Comparison of ENCODE assay signal across 15 cellular contexts in the genomic region with DNA sequence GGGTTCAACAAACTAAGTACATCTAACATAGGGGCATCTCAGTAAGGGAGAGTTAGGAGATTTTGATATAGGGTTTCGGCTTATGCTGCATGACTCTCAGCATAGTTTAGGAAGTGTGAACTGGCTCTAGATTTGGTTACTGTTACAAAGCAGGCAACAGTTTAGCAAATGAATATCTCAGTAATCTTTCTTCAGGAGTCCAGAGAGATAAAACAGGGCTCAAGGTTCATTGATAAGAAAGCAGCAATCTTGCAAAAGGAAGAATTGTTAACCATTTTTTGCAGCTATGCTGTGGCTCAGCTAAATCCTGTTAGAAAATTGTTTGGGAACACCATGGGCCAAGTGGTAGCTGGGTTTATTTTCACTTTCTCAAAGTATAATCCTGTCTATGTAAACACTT.
DNase-seq lines count a peak whose midpoint lies in the region; ATAC-seq, FAIRE-seq and TF ChIP-seq lines count a peak whose summit lies in the region.
"Had no signal": no experiment of that assay in that cellular context is flagged by ENCODE, and none has a peak within 500 bp of the region (broad histone marks: within the 10 kb centered on the region; RNA-seq: fewer than 3 reads in every experiment).

No MANE protein-coding gene starts in this region.

- DNase-seq in GM23338 (ENCODE audit: low spot score) (no peak), H1 (ENCODE audit: low read depth in 1 of 2, low spot score in 2 of 2) (no peak), mesendoderm (peak; percentile 36), smooth muscle cell (lab: John Stamatoyannopoulos, UW; ENCODE audit: unreplicated experiment) (no peak), medulla oblongata (ENCODE audit: extremely low spot score) (no peak), middle frontal gyrus (ENCODE audit: extremely low spot score, low spot score) (no peak)
- DNase-seq in activated T-cell treated with anti-CD3 and anti-CD28 coated beads, Interleukin-2, amount 50 U/mL, for 1 hour, result no peak
- DNase-seq: CD8-positive, alpha-beta T cell; GM23248; H9 had no signal

- peaks cover 15% of the 10 kb centered on the region for H3K4me1 Mint-ChIP-seq in GM23338
- H3K4me1 Mint-ChIP-seq: B cell had no signal

- no peak for TF ChIP-seq POLR2A in H1 (IDR thresholded peaks at IDR 0.05; ENCODE audit: control extremely low read depth in 1 of 2, low read depth in 2 of 2, low read length in 2 of 2)

- no peak overlapping the region for H3K4me3 Mint-ChIP-seq in GM23338
- H3K4me3 Mint-ChIP-seq: B cell; CD8-positive, alpha-beta T cell; H9 had no signal

- H3K18ac ChIP-seq in H1 (ENCODE audit: extremely low read depth, low read length) (no peak overlapping the region), mesendoderm (ENCODE audit: low read length) (no peak overlapping the region)

- no peak overlapping the region for H3K14ac ChIP-seq in H1 (ENCODE audit: insufficient read length)

- FAIRE-seq in H1 (lab: Jason Lieb, UNC), result no peak
- FAIRE-seq: G401.6, GM12891, GM19239 had no signal

- H4K8ac ChIP-seq in H1 (ENCODE audit: extremely low read depth, insufficient read depth, low read length) (no peak overlapping the region), mesendoderm (ENCODE audit: low read depth, low read length) (no peak overlapping the region)

- H3K36me3 Mint-ChIP-seq in GM23338 (ENCODE audit: low read depth), result no peaks in the 10 kb centered on the region
- H3K36me3 Mint-ChIP-seq: CD8-positive, alpha-beta T cell had no signal

- H3K4me3 ChIP-seq in GM23338, result no peak overlapping the region
- H3K4me3 ChIP-seq in H1 (ENCODE audit: extremely low read depth in 1 of 4, insufficient read depth in 2 of 4, low read depth in 3 of 4, low read length in 4 of 4), result no peak overlapping the region
- no peak overlapping the region for H3K4me3 ChIP-seq in mesendoderm (ENCODE audit: low read length)
- peak overlapping the region; percentile 0 for H3K4me3 ChIP-seq in smooth muscle cell
- H3K4me3 ChIP-seq: BLaER1 treated with 17β-estradiol and CSF1 and Interleukin-3, amounts not matched to agents 10 nM and 100 nM; GM23248 had no signal

- peaks cover 4% of the 10 kb centered on the region; the same call in 1 of the 2 replicates for H3K4me1 ChIP-seq in GM23338 (ENCODE audit: insufficient read depth)
- peaks cover 0 to 6% (median 2%) of the 10 kb centered on the region in 4 experiments; a peak in 1 of 7 replicates for H3K4me1 ChIP-seq in H1 (replicated peaks in 1 of 4; ENCODE audit: control insufficient read depth in 3 of 4, insufficient read depth in 4 of 4, low read length in 3 of 4)
- H3K4me1 ChIP-seq in mesendoderm (ENCODE audit: control insufficient read depth, low read depth, low read length), result no peaks in the 10 kb centered on the region
- peaks cover 12% of the 10 kb centered on the region for H3K4me1 ChIP-seq in smooth muscle cell (ENCODE audit: low read depth)
- H3K4me1 ChIP-seq: BLaER1 treated with 17β-estradiol and CSF1 and Interleukin-3, amounts not matched to agents 10 nM and 100 nM had no signal

- ATAC-seq in GM23338, result no peak
- ATAC-seq: CD8-positive, alpha-beta T cell had no signal

- H3K79me2 ChIP-seq in GM23338 (replicated peaks; ENCODE audit: insufficient read depth) (no peaks in the 10 kb centered on the region), H1 (ENCODE audit: control insufficient read depth in 1 of 2, insufficient read depth in 2 of 2, low read length in 2 of 2) (no peaks in the 10 kb centered on the region), mesendoderm (ENCODE audit: control insufficient read depth, insufficient read depth, low read length) (no peaks in the 10 kb centered on the region), smooth muscle cell (ENCODE audit: low read depth) (no peaks in the 10 kb centered on the region)

- no peak overlapping the region for H2BK12ac ChIP-seq in H1 (ENCODE audit: low read depth, low read length)

- H3K9ac ChIP-seq in H1 (replicated peaks in 1 of 4; ENCODE audit: extremely low read depth in 1 of 4, low read depth in 3 of 4, low read length in 3 of 4) (no peak overlapping the region), mesendoderm (ENCODE audit: low read length) (no peak overlapping the region), smooth muscle cell (ENCODE audit: low read depth) (no peak overlapping the region)
- H3K9ac ChIP-seq: BLaER1 treated with 17β-estradiol and CSF1 and Interleukin-3, amounts not matched to agents 10 nM and 100 nM; GM23248 had no signal

- no peaks in the 10 kb centered on the region for H3K9me2 ChIP-seq in GM23338 (ENCODE audit: insufficient read depth)

- no peak overlapping the region for H4K91ac ChIP-seq in H1 (replicated peaks; ENCODE audit: insufficient read length, low read length)

- H4K20me1 ChIP-seq in GM23338 (replicated peaks; ENCODE audit: insufficient read depth) (no peaks in the 10 kb centered on the region), H1 (replicated peaks in 1 of 2; ENCODE audit: control insufficient read depth in 1 of 2, insufficient read depth in 2 of 2, low read length in 2 of 2) (no peaks in the 10 kb centered on the region), smooth muscle cell (ENCODE audit: low read depth) (no peaks in the 10 kb centered on the region)
- H4K20me1 ChIP-seq: BLaER1 treated with 17β-estradiol and CSF1 and Interleukin-3, amounts not matched to agents 10 nM and 100 nM had no signal

- no peak overlapping the region for H3K4me2 ChIP-seq in GM23338
- no peak overlapping the region for H3K4me2 ChIP-seq in H1 (ENCODE audit: insufficient read depth in 1 of 2, low read depth in 2 of 2, low read length in 2 of 2)
- H3K4me2 ChIP-seq in mesendoderm (ENCODE audit: low read length), result no peak overlapping the region
- no peak overlapping the region for H3K4me2 ChIP-seq in smooth muscle cell
- H3K4me2 ChIP-seq: BLaER1 treated with 17β-estradiol and CSF1 and Interleukin-3, amounts not matched to agents 10 nM and 100 nM had no signal

- H3K23ac ChIP-seq in H1 (ENCODE audit: insufficient read length) (no peak overlapping the region), mesendoderm (ENCODE audit: low read length) (no peak overlapping the region)

- H2BK5ac ChIP-seq in H1 (ENCODE audit: low read depth, low read length), result no peak overlapping the region
- no peak overlapping the region for H2BK5ac ChIP-seq in mesendoderm (ENCODE audit: low read length)

- H3K27me3 ChIP-seq in GM23338 (ENCODE audit: insufficient read depth) (no peaks in the 10 kb centered on the region), H1 (replicated peaks in 1 of 4; ENCODE audit: control insufficient read depth in 3 of 4, extremely low read depth in 1 of 4, insufficient read depth in 3 of 4, low read length in 3 of 4) (no peaks in the 10 kb centered on the region), mesendoderm (ENCODE audit: insufficient read depth, low read length, poor library complexity) (no peaks in the 10 kb centered on the region), smooth muscle cell (ENCODE audit: low read depth) (no peaks in the 10 kb centered on the region)
- H3K27me3 ChIP-seq: BLaER1 treated with 17β-estradiol and CSF1 and Interleukin-3, amounts not matched to agents 10 nM and 100 nM had no signal

- H3K79me1 ChIP-seq in H1 (ENCODE audit: low read depth, low read length) (no peaks in the 10 kb centered on the region), mesendoderm (ENCODE audit: low read length) (no peaks in the 10 kb centered on the region)

- POLR2A ChIA-PET in H1 (lab: Charles Lee; ENCODE audit: partially characterized antibody), result no interaction called here

- CTCF ChIA-PET in H1 (lab: Charles Lee; ENCODE audit: partially characterized antibody), result interaction anchor here (0.6 kb wide), 1 partner anchor 143 kb away, joined by 3 read pairs; no protein-coding TSS in a partner anchor

- H3K27ac ChIP-seq in GM23338 (ENCODE audit: low read depth) (no peak overlapping the region), H1 (ENCODE audit: low read depth, low read length) (no peak overlapping the region), mesendoderm (ENCODE audit: low read depth, low read length) (no peak overlapping the region), smooth muscle cell (ENCODE audit: low read depth) (no peak overlapping the region)
- H3K27ac ChIP-seq: BLaER1 treated with 17β-estradiol and CSF1 and Interleukin-3, amounts not matched to agents 10 nM and 100 nM; GM23248 had no signal

- no peak overlapping the region for H3K27ac Mint-ChIP-seq in GM23338
- H3K27ac Mint-ChIP-seq: B cell; CD8-positive, alpha-beta T cell had no signal

- no peaks in the 10 kb centered on the region for H3K27me3 Mint-ChIP-seq in GM23338 (ENCODE audit: insufficient read depth, low read depth, poor library complexity)
- H3K27me3 Mint-ChIP-seq: B cell had no signal

- H4K5ac ChIP-seq in H1 (ENCODE audit: insufficient read length, low read depth, low read length) (no peak overlapping the region), mesendoderm (ENCODE audit: low read length) (no peak overlapping the region)

- H3K23me2 ChIP-seq in H1 (ENCODE audit: low read depth, low read length), result no peaks in the 10 kb centered on the region

- no peaks in the 10 kb centered on the region for H3K9me3 Mint-ChIP-seq in GM23338
- H3K9me3 Mint-ChIP-seq: H9 had no signal

- H2AFZ ChIP-seq in GM23338 (peak overlapping the region; percentile 43; the same call in 1 of the 2 replicates), H1 (ENCODE audit: low read length) (peak overlapping the region; percentile 67; the same call in 1 of the 2 replicates), smooth muscle cell (ENCODE audit: low read depth) (no peak overlapping the region)
- H2AFZ ChIP-seq: GM23248 had no signal

- H3K56ac ChIP-seq in H1 (replicated peaks; ENCODE audit: insufficient read length, low read depth, low read length) (no peak overlapping the region), mesendoderm (ENCODE audit: low read length) (no peak overlapping the region)

- no peak overlapping the region for H2BK15ac ChIP-seq in H1 (ENCODE audit: low read length)
- H2BK15ac ChIP-seq in mesendoderm (replicated peaks; ENCODE audit: low read depth), result no peak overlapping the region

- TF ChIP-seq CTCF in GM23338 (conservative IDR thresholded peaks at IDR 0.05; ENCODE audit: low read depth in 2 of 2) (no peak), H1 (IDR thresholded peaks at IDR 0.05; ENCODE audit: control extremely low read depth in 1 of 3, insufficient read depth in 1 of 3, low read depth in 1 of 3, low read length in 3 of 3) (no peak), smooth muscle cell (IDR thresholded peaks at IDR 0.05; ENCODE audit: borderline replicate concordance, insufficient read depth, poor library complexity, severe bottlenecking) (no peak)

- no peak for TF ChIP-seq RAD21 in H1 (IDR thresholded peaks at IDR 0.05 in 1 of 2, conservative IDR thresholded peaks at IDR 0.05 in 1 of 2; ENCODE audit: low read depth in 2 of 2, low read length in 2 of 2)

- no peak overlapping the region for H2BK20ac ChIP-seq in H1 (ENCODE audit: low read length)

- H3K4ac ChIP-seq in H1 (replicated peaks; ENCODE audit: insufficient read length, low read depth, low read length) (no peak overlapping the region), mesendoderm (ENCODE audit: low read depth, low read length) (no peak overlapping the region)

- TF ChIP-seq EP300 in H1 (IDR thresholded peaks at IDR 0.05; ENCODE audit: borderline replicate concordance in 1 of 2, low read depth in 2 of 2, low read length in 2 of 2), result no peak

- H3F3A ChIP-seq in GM23338 (replicated peaks; ENCODE audit: low read depth) (no peaks in the 10 kb centered on the region), smooth muscle cell (ENCODE audit: low read depth) (no peaks in the 10 kb centered on the region)

- H3K36me3 ChIP-seq in GM23338 (ENCODE audit: insufficient read depth), result no peaks in the 10 kb centered on the region
- no peaks in the 10 kb centered on the region for H3K36me3 ChIP-seq in H1 (ENCODE audit: control insufficient read depth in 2 of 4, insufficient read depth in 4 of 4, low read length in 3 of 4)
- no peaks in the 10 kb centered on the region for H3K36me3 ChIP-seq in mesendoderm (ENCODE audit: control insufficient read depth, insufficient read depth, low read length)
- no peaks in the 10 kb centered on the region for H3K36me3 ChIP-seq in smooth muscle cell (ENCODE audit: low read depth)
- H3K36me3 ChIP-seq: BLaER1 treated with 17β-estradiol and CSF1 and Interleukin-3, amounts not matched to agents 10 nM and 100 nM had no signal

- 100% methylated on average over 1 of the region's 1 CpG; no CpG with 5 or more reads in 1 of the 2 experiments for WGBS in H1 (ENCODE audit: extremely low coverage in 1 of 2, insufficient coverage in 1 of 2, insufficient read length in 1 of 2, insufficient replicate concordance in 2 of 2, low coverage in 1 of 2, low lambda C conversion rate in 2 of 2, missing lambda C conversion rate in 1 of 2), 2 experiments
- no CpG with 5 or more reads among the region's 1 CpG for WGBS in mesendoderm (ENCODE audit: extremely low coverage, insufficient coverage, low lambda C conversion rate)
- WGBS in smooth muscle cell (ENCODE audit: low lambda C conversion rate), result 74% methylated on average over 1 of the region's 1 CpG

- H3K9me3 ChIP-seq in H1 (ENCODE audit: insufficient read depth in 2 of 2, low read depth in 1 of 2, low read length in 1 of 2) (no peaks in the 10 kb centered on the region), smooth muscle cell (replicated peaks; ENCODE audit: low read depth) (no peaks in the 10 kb centered on the region)
- H3K9me3 ChIP-seq: BLaER1 treated with 17β-estradiol and CSF1 and Interleukin-3, amounts not matched to agents 10 nM and 100 nM had no signal

- H2BK120ac ChIP-seq in H1 (replicated peaks; ENCODE audit: low read depth, low read length) (no peak overlapping the region), mesendoderm (ENCODE audit: low read depth, low read length) (no peak overlapping the region)

- H2AK5ac ChIP-seq in H1 (ENCODE audit: low read depth, low read length) (no peak overlapping the region), mesendoderm (ENCODE audit: low read length) (no peak overlapping the region)
